In genomic region chr13:19860884-19861655, GRCh38 we compare ENCODE assay signal across 1 cellular context.
A peak's percentile ranks its signal among the peaks of the same experiment; 100 is the strongest.
TF ChIP-seq lines count a peak whose summit lies in the region.

No MANE protein-coding gene starts in this region.

TF ChIP-seq in GM12878, 131 proteins besides CTCF, POLR2A, EP300 and RAD21:
- TF ChIP-seq RUNX3 (IDR thresholded peaks at IDR 0.05; ENCODE audit: low read length) (peak; percentile 24; the same call in 1 of the 2 replicates), BCLAF1 (IDR thresholded peaks at IDR 0.05) (no peak)
